Comparison of ENCODE assay signal across 1 cellular context in the genomic region with DNA sequence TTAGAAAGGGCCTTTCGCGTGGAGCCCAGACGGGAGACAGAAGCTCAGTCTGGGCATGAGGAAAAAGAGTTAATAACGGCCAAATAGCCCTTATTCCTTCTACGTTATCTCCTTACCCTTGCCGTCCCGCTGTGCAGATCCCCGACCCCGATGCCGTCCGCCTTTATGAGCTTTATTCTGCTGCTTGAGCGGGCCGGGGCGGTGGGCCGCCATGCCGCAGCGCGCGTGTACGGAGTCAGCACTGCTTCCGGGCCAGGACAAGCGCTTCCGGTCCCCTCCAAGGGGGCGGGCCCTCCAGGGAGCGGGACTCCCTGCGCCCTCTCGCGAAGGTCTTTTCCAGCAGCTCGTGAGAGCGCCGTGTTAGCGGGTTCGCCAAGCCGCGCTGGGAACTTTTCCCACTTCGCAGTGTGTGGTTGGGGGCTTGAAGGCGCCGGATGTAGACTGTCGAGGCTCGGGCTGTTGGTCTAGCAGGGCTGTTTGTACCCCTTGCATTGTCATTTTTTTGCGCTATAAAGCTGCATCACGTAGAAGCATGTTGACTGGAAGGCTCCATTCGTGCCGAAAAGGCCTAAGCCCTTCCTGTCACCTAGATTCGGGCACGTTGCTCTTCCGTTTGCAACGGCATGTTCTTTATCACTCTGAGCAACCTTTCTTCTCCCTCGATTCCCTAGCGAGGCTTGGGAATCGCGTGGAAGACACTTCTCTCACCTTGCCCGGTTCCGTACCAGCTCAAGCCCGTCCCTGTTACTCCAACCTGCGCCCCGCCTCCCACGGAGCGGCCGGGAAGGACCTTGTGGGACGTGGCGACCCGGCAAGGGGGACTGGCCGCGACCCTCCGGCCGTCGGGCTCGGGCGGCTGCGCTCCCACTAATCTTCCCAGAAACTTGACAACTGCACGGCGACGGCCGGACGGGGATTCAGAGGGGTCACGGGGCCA.
TF ChIP-seq lines count a peak whose summit lies in the region.

A gene (minus strand): TSS at position 243 of the 937 bp plus-strand sequence. CDS start 30 bp downstream, at position 213.

TF ChIP-seq in Ishikawa, 13 proteins besides CTCF, POLR2A, EP300 and RAD21 (continued from another document):
- no peak for TF ChIP-seq FOXM1 (IDR thresholded peaks at IDR 0.05; ENCODE audit: borderline replicate concordance, low read depth)
